9 cellular contexts compared by ENCODE assay signal in the genomic region with DNA sequence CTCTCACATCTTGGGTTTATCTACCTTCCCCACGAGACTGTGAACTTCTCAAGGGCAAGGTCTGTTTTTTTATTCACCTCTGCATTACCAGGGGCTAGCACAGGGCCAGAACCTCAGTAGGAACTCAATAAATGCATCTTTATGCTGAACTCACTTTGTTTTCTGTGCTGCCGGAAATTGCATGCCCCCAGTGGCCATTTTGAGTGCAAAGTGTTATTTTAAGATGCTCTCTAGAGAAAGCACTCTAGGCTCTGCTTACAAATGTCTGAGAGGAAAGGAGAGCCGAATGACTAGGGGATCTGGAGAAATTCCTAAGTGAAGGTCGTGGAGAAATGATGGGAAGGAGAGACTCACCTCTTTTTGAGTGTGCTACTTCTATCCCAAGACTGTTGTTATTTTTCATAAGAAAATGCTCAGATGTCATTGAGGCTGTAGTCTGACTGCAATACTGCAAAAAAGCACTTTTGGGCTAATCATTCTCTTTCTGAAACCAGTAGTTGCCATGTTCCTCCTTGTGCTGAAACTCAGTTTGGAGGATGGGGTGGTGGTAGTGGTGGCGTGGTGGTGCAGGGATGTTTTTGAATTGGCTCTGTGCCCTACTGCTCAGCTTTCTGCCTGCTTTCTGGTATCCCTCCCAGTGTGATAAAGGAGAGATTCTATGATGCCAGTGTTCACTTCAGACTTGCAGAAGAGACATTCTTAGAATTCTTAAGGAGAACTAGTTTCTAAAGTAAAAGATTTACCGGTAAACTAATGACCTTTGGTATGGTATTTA. TPM values are rescaled to one million over a fixed set of nuclear protein-coding genes. Genes with fewer than 3 reads are reported as not detected.
A peak's percentile ranks its signal among the peaks of the same experiment; 100 is the strongest.
DNase-seq lines count a peak whose midpoint lies in the region; ATAC-seq, FAIRE-seq and TF ChIP-seq lines count a peak whose summit lies in the region.
"Had no signal": no experiment of that assay in that cellular context is flagged by ENCODE, and none has a peak within 500 bp of the region (broad histone marks: within the 10 kb centered on the region; RNA-seq: fewer than 3 reads in every experiment).

No MANE protein-coding gene starts in this region.

- H3K36me3 Mint-ChIP-seq in activated naive CD8-positive, alpha-beta T cell treated with anti-CD3 and anti-CD28 coated beads, Interleukin-2, amount 50 U/mL, for 24 hours (ENCODE audit: low read depth) = peaks cover 6% of the 10 kb centered on the region
- no peaks in the 10 kb centered on the region for H3K36me3 Mint-ChIP-seq in type B pancreatic cell

- peak overlapping the region; percentile 26; the same call in 1 of the 2 replicates for H3K4me3 ChIP-seq in BE2C (ENCODE audit: low read depth, low read length)
- H3K4me3 ChIP-seq in left lung = no peak overlapping the region
- H3K4me3 ChIP-seq in vagina = no peak overlapping the region

- H3K4me1 ChIP-seq in BE2C (no peaks in the 10 kb centered on the region), left lung (peaks cover 5 to 8% of the 10 kb centered on the region in 2 donors), vagina (peaks cover 5% of the 10 kb centered on the region)

- intact Hi-C loops in left lung (cut with DNase I) = no loop called here
- intact Hi-C loops in vagina (cut with DNase I) = no loop called here

- H3K27ac Mint-ChIP-seq in activated naive CD8-positive, alpha-beta T cell treated with anti-CD3 and anti-CD28 coated beads, Interleukin-2, amount 50 U/mL, for 24 hours = peak overlapping the region; percentile 90
- peak overlapping the region; percentile 30 for H3K27ac Mint-ChIP-seq in type B pancreatic cell

- DNase-seq in BE2C (peak; percentile 16), RCC 7860 (ENCODE audit: low spot score) (no peak), left lung (no peak), type B pancreatic cell (ENCODE audit: extremely low spot score, unreplicated experiment) (no peak), vagina (ENCODE audit: extremely low spot score in 2 of 2) (no peak)
- no peak for DNase-seq in activated naive CD8-positive, alpha-beta T cell treated with anti-CD3 and anti-CD28 coated beads, Interleukin-2, amount 50 U/mL, for 24 hours
- DNase-seq: right cardiac atrium had no signal

- peak; percentile 43 for FAIRE-seq in RCC 7860 (lab: Jason Lieb, UNC)

- no peaks in the 10 kb centered on the region for H3K36me3 ChIP-seq in BE2C
- no peaks in the 10 kb centered on the region for H3K36me3 ChIP-seq in left lung
- no peaks in the 10 kb centered on the region for H3K36me3 ChIP-seq in vagina

- TF ChIP-seq POLR2A in vagina (IDR thresholded peaks at IDR 0.05) = no peak

- no peaks in the 10 kb centered on the region for H3K9me3 Mint-ChIP-seq in activated naive CD8-positive, alpha-beta T cell treated with anti-CD3 and anti-CD28 coated beads, Interleukin-2, amount 50 U/mL, for 24 hours
- no peaks in the 10 kb centered on the region for H3K9me3 Mint-ChIP-seq in type B pancreatic cell

- H3K9me3 ChIP-seq in BE2C (no peaks in the 10 kb centered on the region), left lung (no peaks in the 10 kb centered on the region), vagina (no peaks in the 10 kb centered on the region)

- peak; percentile 57 for TF ChIP-seq CTCF in BE2C (IDR thresholded peaks at IDR 0.05; ENCODE audit: low read depth, low read length)
- no peak for TF ChIP-seq CTCF in left lung (IDR thresholded peaks at IDR 0.05)
- TF ChIP-seq CTCF in type B pancreatic cell (conservative IDR thresholded peaks at IDR 0.05) = peak; percentile 66
- TF ChIP-seq CTCF in vagina (IDR thresholded peaks at IDR 0.05) = peak in 1 of 3 experiments; percentile 8

- H3K27me3 Mint-ChIP-seq in activated naive CD8-positive, alpha-beta T cell treated with anti-CD3 and anti-CD28 coated beads, Interleukin-2, amount 50 U/mL, for 24 hours = no peaks in the 10 kb centered on the region
- H3K27me3 Mint-ChIP-seq in type B pancreatic cell = no peaks in the 10 kb centered on the region

- H3K4me1 Mint-ChIP-seq in activated naive CD8-positive, alpha-beta T cell treated with anti-CD3 and anti-CD28 coated beads, Interleukin-2, amount 50 U/mL, for 24 hours = peaks cover 75% of the 10 kb centered on the region
- H3K4me1 Mint-ChIP-seq in type B pancreatic cell (ENCODE audit: unreplicated experiment) = peaks cover 30% of the 10 kb centered on the region

- H3K27me3 ChIP-seq in BE2C (no peaks in the 10 kb centered on the region), left lung (no peaks in the 10 kb centered on the region), vagina (no peaks in the 10 kb centered on the region)

- peak overlapping the region in 1 of 2 donors; percentile 63 for H3K27ac ChIP-seq in left lung
- no peak overlapping the region for H3K27ac ChIP-seq in vagina

- peak overlapping the region; percentile 68 for H3K4me3 Mint-ChIP-seq in activated naive CD8-positive, alpha-beta T cell treated with anti-CD3 and anti-CD28 coated beads, Interleukin-2, amount 50 U/mL, for 24 hours
- no peak overlapping the region for H3K4me3 Mint-ChIP-seq in type B pancreatic cell

- ATAC-seq in GM18909 (IDR thresholded peaks at IDR 0.05; ENCODE audit: poor library complexity, unreplicated experiment) (peak; percentile 74), HG03064 (IDR thresholded peaks at IDR 0.05; ENCODE audit: low read depth, unreplicated experiment) (peak; percentile 56), left lung (peak; percentile 54)
- ATAC-seq in activated naive CD8-positive, alpha-beta T cell treated with anti-CD3 and anti-CD28 coated beads, Interleukin-2, amount 50 U/mL, for 24 hours = peak; percentile 41

RNA-seq across cellular contexts. Expression of a gene that starts 41.3 kb away (rescaled TPM):
- polyA plus RNA-seq in BE2C (2012; ENCODE audit: insufficient read depth, insufficient read length, low read depth) = 12.8 TPM
- total RNA-seq in left lung (10 to 100 TPM; 35.5 to 36.8 TPM), type B pancreatic cell (ENCODE audit: low replicate concordance) (7.5 and 14.0 TPM in 2 replicates), vagina (20.6 TPM)

Comparison
In these comparisons a context has a peak if more than half of its experiments do, and no peak if none do; other contexts are left out.
1. CTCF ChIP-seq: peak in BE2C (single experiment) and type B pancreatic cell (single experiment); none in left lung (0 of 2).
2. Peak in every context shown above with its lines, with median percentiles within 50 percentile points of each other: ATAC-seq.